Comparison of ENCODE assay signal across 1 cellular context in the genomic region with DNA sequence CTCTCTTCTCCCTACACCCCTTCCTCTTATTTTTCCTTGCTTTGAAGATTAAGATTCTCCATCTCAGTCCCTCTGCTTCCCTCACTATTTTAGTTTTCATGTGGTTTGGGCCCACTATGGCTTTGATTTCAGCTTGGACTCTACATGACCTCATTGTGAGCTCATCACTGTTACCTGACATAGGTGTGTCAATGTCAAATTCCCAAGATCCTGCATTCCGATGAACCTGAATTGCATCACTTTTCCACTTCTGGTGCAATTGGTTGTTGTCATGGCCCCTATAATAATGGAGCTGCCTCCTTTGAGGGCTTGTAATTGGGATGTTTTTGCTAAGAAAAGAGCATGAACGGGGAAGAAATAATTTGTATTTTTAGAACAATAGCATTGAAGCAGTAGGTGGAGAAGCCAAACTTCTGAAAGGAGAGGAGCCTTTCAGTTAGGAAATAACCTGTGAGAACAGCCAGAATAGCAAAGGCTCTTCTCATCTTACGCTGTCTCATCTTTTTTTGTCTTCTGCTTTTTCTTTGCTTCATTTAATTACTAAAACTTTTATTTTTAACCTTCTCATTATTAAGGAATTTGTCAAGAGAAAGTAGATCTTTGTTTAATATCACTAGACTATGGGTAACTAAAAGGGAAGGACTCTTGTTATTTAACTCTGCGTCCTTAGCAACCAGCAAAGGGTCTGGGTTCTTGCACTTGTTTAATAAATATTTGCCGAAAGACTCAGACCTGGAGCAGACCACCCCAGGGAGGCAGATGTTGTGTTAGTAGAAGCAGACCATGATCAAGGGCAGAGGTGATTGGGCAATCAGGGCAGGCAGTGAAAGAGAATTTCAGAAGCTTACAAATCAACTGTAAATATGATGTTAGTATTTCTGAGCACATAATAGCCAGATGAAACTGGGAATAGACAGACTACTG.
TF ChIP-seq lines count a peak whose summit lies in the region.

No MANE protein-coding gene starts in this region.

TF ChIP-seq in HepG2, 621 proteins besides CTCF, POLR2A, EP300 and RAD21 (continued from another document and continues in another):
- TF ChIP-seq MAF1 (CRISPR knock-in tag; IDR thresholded peaks at IDR 0.05; ENCODE audit: borderline replicate concordance) (no peak), REPIN1 (CRISPR knock-in tag; IDR thresholded peaks at IDR 0.05; ENCODE audit: borderline replicate concordance, low read depth) (no peak), SOX6 (IDR thresholded peaks at IDR 0.05) (no peak), SOX6 (CRISPR knock-in tag; IDR thresholded peaks at IDR 0.05) (peak; percentile 69), FOXK2 (IDR thresholded peaks at IDR 0.05) (no peak), AHR (CRISPR knock-in tag; IDR thresholded peaks at IDR 0.05) (no peak), ZNF317 (CRISPR knock-in tag; IDR thresholded peaks at IDR 0.05) (no peak), YEATS4 (CRISPR knock-in tag; IDR thresholded peaks at IDR 0.05; ENCODE audit: borderline replicate concordance) (no peak), DR1 (CRISPR knock-in tag; IDR thresholded peaks at IDR 0.05) (no peak), HCFC1 (IDR thresholded peaks at IDR 0.05; ENCODE audit: low read depth, low read length) (no peak), GLMP (CRISPR knock-in tag; IDR thresholded peaks at IDR 0.05; ENCODE audit: borderline replicate concordance) (no peak), ATF3 (CRISPR knock-in tag; IDR thresholded peaks at IDR 0.05) (peak; percentile 62; the same call in 1 of the 2 replicates), NR2F6 (IDR thresholded peaks at IDR 0.05) (0 out of 2 replicates have a peak, but pooled peaks have one; percentile 31), NR2F6 (CRISPR knock-in tag; IDR thresholded peaks at IDR 0.05) (peak; percentile 39; the same call in 1 of the 2 replicates), ZNF709 (CRISPR knock-in tag; IDR thresholded peaks at IDR 0.05) (no peak), SOX13 (IDR thresholded peaks at IDR 0.05) (no peak), SOX13 (CRISPR knock-in tag; conservative IDR thresholded peaks at IDR 0.05 in 1 of 2, IDR thresholded peaks at IDR 0.05 in 1 of 2) (peak in 1 of 2 experiments; percentile 28; a peak in 1 of 4 replicates), SALL2 (CRISPR knock-in tag; IDR thresholded peaks at IDR 0.05) (no peak), ZSCAN21 (CRISPR knock-in tag; IDR thresholded peaks at IDR 0.05; ENCODE audit: borderline replicate concordance) (no peak), NFKB2 (CRISPR knock-in tag; IDR thresholded peaks at IDR 0.05; ENCODE audit: borderline replicate concordance) (no peak), CAMTA2 (CRISPR knock-in tag; IDR thresholded peaks at IDR 0.05; ENCODE audit: borderline replicate concordance) (no peak), SAP130 (CRISPR knock-in tag; IDR thresholded peaks at IDR 0.05; ENCODE audit: low read depth) (peak; percentile 57), ERF (CRISPR knock-in tag; IDR thresholded peaks at IDR 0.05) (no peak), STAT5B (CRISPR knock-in tag; IDR thresholded peaks at IDR 0.05) (no peak), ZNF460 (CRISPR knock-in tag; IDR thresholded peaks at IDR 0.05; ENCODE audit: borderline replicate concordance) (no peak), DPF2 (CRISPR knock-in tag; IDR thresholded peaks at IDR 0.05; ENCODE audit: borderline replicate concordance, low read depth) (peak; percentile 52; the same call in 1 of the 2 replicates), ZNF550 (CRISPR knock-in tag; IDR thresholded peaks at IDR 0.05; ENCODE audit: borderline replicate concordance) (no peak), ZFP36L1 (CRISPR knock-in tag; IDR thresholded peaks at IDR 0.05) (peak; percentile 33; the same call in 1 of the 2 replicates), RELA (CRISPR knock-in tag; IDR thresholded peaks at IDR 0.05) (no peak), POLR2AphosphoS5 (IDR thresholded peaks at IDR 0.05; ENCODE audit: low read depth, low read length) (no peak), ZNF251 (CRISPR knock-in tag; IDR thresholded peaks at IDR 0.05) (no peak), EHMT2 (IDR thresholded peaks at IDR 0.05; ENCODE audit: borderline replicate concordance, low read depth, low read length) (no peak)
- TF ChIP-seq, protein P1, sequence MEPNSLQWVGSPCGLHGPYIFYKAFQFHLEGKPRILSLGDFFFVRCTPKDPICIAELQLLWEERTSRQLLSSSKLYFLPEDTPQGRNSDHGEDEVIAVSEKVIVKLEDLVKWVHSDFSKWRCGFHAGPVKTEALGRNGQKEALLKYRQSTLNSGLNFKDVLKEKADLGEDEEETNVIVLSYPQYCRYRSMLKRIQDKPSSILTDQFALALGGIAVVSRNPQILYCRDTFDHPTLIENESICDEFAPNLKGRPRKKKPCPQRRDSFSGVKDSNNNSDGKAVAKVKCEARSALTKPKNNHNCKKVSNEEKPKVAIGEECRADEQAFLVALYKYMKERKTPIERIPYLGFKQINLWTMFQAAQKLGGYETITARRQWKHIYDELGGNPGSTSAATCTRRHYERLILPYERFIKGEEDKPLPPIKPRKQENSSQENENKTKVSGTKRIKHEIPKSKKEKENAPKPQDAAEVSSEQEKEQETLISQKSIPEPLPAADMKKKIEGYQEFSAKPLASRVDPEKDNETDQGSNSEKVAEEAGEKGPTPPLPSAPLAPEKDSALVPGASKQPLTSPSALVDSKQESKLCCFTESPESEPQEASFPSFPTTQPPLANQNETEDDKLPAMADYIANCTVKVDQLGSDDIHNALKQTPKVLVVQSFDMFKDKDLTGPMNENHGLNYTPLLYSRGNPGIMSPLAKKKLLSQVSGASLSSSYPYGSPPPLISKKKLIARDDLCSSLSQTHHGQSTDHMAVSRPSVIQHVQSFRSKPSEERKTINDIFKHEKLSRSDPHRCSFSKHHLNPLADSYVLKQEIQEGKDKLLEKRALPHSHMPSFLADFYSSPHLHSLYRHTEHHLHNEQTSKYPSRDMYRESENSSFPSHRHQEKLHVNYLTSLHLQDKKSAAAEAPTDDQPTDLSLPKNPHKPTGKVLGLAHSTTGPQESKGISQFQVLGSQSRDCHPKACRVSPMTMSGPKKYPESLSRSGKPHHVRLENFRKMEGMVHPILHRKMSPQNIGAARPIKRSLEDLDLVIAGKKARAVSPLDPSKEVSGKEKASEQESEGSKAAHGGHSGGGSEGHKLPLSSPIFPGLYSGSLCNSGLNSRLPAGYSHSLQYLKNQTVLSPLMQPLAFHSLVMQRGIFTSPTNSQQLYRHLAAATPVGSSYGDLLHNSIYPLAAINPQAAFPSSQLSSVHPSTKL (CRISPR knock-in tag; IDR thresholded peaks at IDR 0.05), result peak; percentile 88
- TF ChIP-seq, protein P2, sequence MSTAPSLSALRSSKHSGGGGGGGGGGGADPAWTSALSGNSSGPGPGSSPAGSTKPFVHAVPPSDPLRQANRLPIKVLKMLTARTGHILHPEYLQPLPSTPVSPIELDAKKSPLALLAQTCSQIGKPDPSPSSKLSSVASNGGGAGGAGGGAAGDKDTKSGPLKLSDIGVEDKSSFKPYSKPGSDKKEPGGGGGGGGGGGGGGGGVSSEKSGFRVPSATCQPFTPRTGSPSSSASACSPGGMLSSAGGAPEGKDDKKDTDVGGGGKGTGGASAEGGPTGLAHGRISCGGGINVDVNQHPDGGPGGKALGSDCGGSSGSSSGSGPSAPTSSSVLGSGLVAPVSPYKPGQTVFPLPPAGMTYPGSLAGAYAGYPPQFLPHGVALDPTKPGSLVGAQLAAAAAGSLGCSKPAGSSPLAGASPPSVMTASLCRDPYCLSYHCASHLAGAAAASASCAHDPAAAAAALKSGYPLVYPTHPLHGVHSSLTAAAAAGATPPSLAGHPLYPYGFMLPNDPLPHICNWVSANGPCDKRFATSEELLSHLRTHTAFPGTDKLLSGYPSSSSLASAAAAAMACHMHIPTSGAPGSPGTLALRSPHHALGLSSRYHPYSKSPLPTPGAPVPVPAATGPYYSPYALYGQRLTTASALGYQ (CRISPR knock-in tag; IDR thresholded peaks at IDR 0.05), result no peak
- TF ChIP-seq, protein P3, sequence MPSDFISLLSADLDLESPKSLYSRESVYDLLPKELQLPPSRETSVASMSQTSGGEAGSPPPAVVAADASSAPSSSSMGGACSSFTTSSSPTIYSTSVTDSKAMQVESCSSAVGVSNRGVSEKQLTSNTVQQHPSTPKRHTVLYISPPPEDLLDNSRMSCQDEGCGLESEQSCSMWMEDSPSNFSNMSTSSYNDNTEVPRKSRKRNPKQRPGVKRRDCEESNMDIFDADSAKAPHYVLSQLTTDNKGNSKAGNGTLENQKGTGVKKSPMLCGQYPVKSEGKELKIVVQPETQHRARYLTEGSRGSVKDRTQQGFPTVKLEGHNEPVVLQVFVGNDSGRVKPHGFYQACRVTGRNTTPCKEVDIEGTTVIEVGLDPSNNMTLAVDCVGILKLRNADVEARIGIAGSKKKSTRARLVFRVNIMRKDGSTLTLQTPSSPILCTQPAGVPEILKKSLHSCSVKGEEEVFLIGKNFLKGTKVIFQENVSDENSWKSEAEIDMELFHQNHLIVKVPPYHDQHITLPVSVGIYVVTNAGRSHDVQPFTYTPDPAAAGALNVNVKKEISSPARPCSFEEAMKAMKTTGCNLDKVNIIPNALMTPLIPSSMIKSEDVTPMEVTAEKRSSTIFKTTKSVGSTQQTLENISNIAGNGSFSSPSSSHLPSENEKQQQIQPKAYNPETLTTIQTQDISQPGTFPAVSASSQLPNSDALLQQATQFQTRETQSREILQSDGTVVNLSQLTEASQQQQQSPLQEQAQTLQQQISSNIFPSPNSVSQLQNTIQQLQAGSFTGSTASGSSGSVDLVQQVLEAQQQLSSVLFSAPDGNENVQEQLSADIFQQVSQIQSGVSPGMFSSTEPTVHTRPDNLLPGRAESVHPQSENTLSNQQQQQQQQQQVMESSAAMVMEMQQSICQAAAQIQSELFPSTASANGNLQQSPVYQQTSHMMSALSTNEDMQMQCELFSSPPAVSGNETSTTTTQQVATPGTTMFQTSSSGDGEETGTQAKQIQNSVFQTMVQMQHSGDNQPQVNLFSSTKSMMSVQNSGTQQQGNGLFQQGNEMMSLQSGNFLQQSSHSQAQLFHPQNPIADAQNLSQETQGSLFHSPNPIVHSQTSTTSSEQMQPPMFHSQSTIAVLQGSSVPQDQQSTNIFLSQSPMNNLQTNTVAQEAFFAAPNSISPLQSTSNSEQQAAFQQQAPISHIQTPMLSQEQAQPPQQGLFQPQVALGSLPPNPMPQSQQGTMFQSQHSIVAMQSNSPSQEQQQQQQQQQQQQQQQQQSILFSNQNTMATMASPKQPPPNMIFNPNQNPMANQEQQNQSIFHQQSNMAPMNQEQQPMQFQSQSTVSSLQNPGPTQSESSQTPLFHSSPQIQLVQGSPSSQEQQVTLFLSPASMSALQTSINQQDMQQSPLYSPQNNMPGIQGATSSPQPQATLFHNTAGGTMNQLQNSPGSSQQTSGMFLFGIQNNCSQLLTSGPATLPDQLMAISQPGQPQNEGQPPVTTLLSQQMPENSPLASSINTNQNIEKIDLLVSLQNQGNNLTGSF (CRISPR knock-in tag; IDR thresholded peaks at IDR 0.05), result no peak
- TF ChIP-seq, protein P4, sequence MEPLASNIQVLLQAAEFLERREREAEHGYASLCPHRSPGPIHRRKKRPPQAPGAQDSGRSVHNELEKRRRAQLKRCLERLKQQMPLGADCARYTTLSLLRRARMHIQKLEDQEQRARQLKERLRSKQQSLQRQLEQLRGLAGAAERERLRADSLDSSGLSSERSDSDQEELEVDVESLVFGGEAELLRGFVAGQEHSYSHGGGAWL (CRISPR knock-in tag; IDR thresholded peaks at IDR 0.05), result no peak
- TF ChIP-seq, protein P5, sequence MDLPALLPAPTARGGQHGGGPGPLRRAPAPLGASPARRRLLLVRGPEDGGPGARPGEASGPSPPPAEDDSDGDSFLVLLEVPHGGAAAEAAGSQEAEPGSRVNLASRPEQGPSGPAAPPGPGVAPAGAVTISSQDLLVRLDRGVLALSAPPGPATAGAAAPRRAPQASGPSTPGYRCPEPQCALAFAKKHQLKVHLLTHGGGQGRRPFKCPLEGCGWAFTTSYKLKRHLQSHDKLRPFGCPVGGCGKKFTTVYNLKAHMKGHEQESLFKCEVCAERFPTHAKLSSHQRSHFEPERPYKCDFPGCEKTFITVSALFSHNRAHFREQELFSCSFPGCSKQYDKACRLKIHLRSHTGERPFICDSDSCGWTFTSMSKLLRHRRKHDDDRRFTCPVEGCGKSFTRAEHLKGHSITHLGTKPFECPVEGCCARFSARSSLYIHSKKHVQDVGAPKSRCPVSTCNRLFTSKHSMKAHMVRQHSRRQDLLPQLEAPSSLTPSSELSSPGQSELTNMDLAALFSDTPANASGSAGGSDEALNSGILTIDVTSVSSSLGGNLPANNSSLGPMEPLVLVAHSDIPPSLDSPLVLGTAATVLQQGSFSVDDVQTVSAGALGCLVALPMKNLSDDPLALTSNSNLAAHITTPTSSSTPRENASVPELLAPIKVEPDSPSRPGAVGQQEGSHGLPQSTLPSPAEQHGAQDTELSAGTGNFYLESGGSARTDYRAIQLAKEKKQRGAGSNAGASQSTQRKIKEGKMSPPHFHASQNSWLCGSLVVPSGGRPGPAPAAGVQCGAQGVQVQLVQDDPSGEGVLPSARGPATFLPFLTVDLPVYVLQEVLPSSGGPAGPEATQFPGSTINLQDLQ (CRISPR knock-in tag; IDR thresholded peaks at IDR 0.05), result no peak
- TF ChIP-seq, protein P6, sequence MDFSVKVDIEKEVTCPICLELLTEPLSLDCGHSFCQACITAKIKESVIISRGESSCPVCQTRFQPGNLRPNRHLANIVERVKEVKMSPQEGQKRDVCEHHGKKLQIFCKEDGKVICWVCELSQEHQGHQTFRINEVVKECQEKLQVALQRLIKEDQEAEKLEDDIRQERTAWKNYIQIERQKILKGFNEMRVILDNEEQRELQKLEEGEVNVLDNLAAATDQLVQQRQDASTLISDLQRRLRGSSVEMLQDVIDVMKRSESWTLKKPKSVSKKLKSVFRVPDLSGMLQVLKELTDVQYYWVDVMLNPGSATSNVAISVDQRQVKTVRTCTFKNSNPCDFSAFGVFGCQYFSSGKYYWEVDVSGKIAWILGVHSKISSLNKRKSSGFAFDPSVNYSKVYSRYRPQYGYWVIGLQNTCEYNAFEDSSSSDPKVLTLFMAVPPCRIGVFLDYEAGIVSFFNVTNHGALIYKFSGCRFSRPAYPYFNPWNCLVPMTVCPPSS (IDR thresholded peaks at IDR 0.05), result no peak
- TF ChIP-seq, protein P7, sequence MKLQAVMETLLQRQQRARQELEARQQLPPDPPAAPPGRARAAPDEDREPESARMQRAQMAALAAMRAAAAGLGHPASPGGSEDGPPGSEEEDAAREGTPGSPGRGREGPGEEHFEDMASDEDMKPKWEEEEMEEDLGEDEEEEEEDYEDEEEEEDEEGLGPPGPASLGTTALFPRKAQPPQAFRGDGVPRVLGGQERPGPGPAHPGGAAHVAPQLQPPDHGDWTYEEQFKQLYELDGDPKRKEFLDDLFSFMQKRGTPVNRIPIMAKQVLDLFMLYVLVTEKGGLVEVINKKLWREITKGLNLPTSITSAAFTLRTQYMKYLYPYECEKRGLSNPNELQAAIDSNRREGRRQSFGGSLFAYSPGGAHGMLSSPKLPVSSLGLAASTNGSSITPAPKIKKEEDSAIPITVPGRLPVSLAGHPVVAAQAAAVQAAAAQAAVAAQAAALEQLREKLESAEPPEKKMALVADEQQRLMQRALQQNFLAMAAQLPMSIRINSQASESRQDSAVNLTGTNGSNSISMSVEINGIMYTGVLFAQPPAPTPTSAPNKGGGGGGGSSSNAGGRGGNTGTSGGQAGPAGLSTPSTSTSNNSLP (IDR thresholded peaks at IDR 0.05; ENCODE audit: low read depth, low read length), result 0 out of 2 replicates have a peak, but pooled peaks have one; percentile 39
